Comparison of ENCODE assay signal across 11 cellular contexts in the genomic region with DNA sequence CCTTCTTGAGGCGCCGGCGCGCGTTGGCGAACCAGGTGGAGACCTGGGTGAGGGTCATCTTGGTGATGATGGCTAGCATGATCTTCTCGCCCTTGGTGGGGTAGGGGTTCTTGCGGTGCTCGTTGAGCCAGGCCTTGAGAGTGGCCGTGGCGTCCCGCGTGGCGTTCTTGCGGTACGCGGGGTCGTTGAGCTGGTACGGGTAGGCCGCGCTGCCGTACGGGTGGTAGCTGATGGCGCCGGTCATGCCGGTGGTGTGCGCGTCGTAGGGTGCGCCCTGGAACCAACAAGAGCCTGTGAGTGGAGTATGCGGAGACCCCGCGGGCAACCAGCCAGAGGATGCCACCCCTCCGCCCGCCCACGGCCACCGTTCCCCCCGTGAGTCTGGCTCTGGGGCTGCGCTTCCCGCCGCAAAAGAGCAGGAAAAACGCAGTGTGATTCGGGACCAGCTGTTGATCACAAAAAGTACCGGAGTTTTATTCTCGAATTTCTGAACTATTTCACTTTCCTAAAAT. TPM values are rescaled to one million over a fixed set of nuclear protein-coding genes. Genes with fewer than 3 reads are reported as not detected.
DNase-seq lines count a peak whose midpoint lies in the region; ATAC-seq and TF ChIP-seq lines count a peak whose summit lies in the region.
"Had no signal": no experiment of that assay in that cellular context is flagged by ENCODE, and none has a peak within 500 bp of the region (broad histone marks: within the 10 kb centered on the region; RNA-seq: fewer than 3 reads in every experiment).

No MANE protein-coding gene starts in this region.

- H3K4me3 Mint-ChIP-seq in brain (peak overlapping the region; percentile 66 to 92 (median 87)), type B pancreatic cell (peak overlapping the region; percentile 94)

- TF ChIP-seq CTCF in left ventricle myocardium inferior (IDR thresholded peaks at IDR 0.05; ENCODE audit: borderline replicate concordance) (no peak), brain (conservative IDR thresholded peaks at IDR 0.05) (no peak), type B pancreatic cell (conservative IDR thresholded peaks at IDR 0.05) (no peak)

- H3K4me3 ChIP-seq in left ventricle myocardium inferior, result peak overlapping the region; percentile 59

- ATAC-seq in GM19467 (IDR thresholded peaks at IDR 0.05; ENCODE audit: unreplicated experiment), result no peak
- ATAC-seq: activated naive CD4-positive, alpha-beta T cell treated with anti-CD3 and anti-CD28 coated beads, Interleukin-2, amount 50 U/mL, for 72 hours had no signal

- H3K36me3 Mint-ChIP-seq in brain (peaks cover 23% of the 10 kb centered on the region), type B pancreatic cell (peaks cover 36% of the 10 kb centered on the region)

- peaks cover 98% of the 10 kb centered on the region for H3K27me3 ChIP-seq in left ventricle myocardium inferior (ENCODE audit: low read depth)

- no peaks in the 10 kb centered on the region for H3K36me3 ChIP-seq in left ventricle myocardium inferior
- H3K36me3 ChIP-seq: neutrophil had no signal

- H3K4me1 Mint-ChIP-seq in brain, result peaks cover 57% of the 10 kb centered on the region
- peaks cover 39% of the 10 kb centered on the region for H3K4me1 Mint-ChIP-seq in type B pancreatic cell (ENCODE audit: unreplicated experiment)

- DNase-seq in left ventricle myocardium inferior (no peak), cardiac septum (ENCODE audit: low spot score) (no peak), kidney tubule cell (ENCODE audit: low spot score) (peak; percentile 12), type B pancreatic cell (ENCODE audit: extremely low spot score, unreplicated experiment) (no peak), GDM1 (lab: John Stamatoyannopoulos, UW) (no peak), pons (ENCODE audit: low spot score) (no peak)
- DNase-seq: NCI-H2081 had no signal

- H3K27me3 Mint-ChIP-seq in brain (peaks cover 80% of the 10 kb centered on the region), type B pancreatic cell (peaks cover 33% of the 10 kb centered on the region)

- H3K9me3 ChIP-seq in left ventricle myocardium inferior (replicated peaks), result no peaks in the 10 kb centered on the region
- H3K9me3 ChIP-seq: neutrophil had no signal

- H3K9me3 Mint-ChIP-seq in brain (peaks cover 3 to 9% (median 8%) of the 10 kb centered on the region in 5 experiments), type B pancreatic cell (no peaks in the 10 kb centered on the region)
- H3K9me3 Mint-ChIP-seq: activated naive CD4-positive, alpha-beta T cell treated with anti-CD3 and anti-CD28 coated beads, Interleukin-2, amount 50 U/mL, for 72 hours had no signal

- intact Hi-C loops in left ventricle myocardium inferior (cut with micrococcal nuclease), result no loop called here
- intact Hi-C loops in cardiac septum (cut with DNase I), result loop anchor here (5.0 kb wide), 1 partner anchor 848 kb away; a partner anchor contains a TSS

- H3K27ac Mint-ChIP-seq in brain, result peak overlapping the region in 4 of 5 experiments; percentile 60 to 94 (median 90)
- peak overlapping the region; percentile 92 for H3K27ac Mint-ChIP-seq in type B pancreatic cell

- peaks cover 40% of the 10 kb centered on the region for H3K4me1 ChIP-seq in left ventricle myocardium inferior

- no peak overlapping the region for H3K27ac ChIP-seq in left ventricle myocardium inferior (replicated peaks)
- H3K27ac ChIP-seq: neutrophil had no signal

RNA-seq across cellular contexts. Expression of a gene that starts 1.9 kb away (rescaled TPM):
- total RNA-seq in left ventricle myocardium inferior, result 6.2 TPM
- total RNA-seq in cardiac septum, result 3.2 TPM
- 10.3 TPM for polyA plus RNA-seq in brain (ENCODE audit: insufficient read depth, low read depth, low replicate concordance)
- 31.4 and 42.2 TPM in 2 replicates for total RNA-seq in type B pancreatic cell (ENCODE audit: low replicate concordance)
- total RNA-seq: activated naive CD4-positive, alpha-beta T cell treated with anti-CD3 and anti-CD28 coated beads, Interleukin-2, amount 50 U/mL, for 72 hours had no signal
